In the genomic region with DNA sequence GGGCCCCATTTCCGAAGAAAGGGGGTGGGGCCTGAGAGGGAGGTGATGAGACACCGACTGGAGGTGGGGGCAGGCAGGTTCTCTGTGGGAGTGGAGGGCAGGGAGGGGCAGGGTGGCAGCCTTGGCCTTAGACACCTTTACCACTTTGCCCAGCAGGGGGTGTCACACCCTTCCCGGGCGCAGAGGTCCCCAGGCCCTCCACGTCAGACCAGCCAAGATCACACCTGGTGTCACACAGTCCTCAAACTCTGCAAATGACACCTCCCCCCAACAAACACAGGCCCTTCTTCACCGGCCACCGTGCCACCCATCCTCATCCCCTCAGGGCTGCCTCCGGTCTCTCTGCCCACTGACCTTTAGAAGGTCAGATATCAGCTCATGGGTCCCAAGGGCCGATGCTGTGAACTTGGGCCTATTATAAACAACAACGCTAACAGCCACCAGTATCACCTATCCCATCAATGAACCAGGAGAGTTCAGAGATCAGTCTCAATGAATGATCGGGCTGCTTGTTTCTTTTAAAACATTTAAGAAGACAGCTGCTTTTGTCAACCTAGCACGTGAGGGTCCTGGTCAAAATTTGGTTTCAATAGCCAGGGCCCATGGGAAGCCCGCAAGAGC, we compare ENCODE assay signal across 8 cellular contexts.
DNase-seq lines count a peak whose midpoint lies in the region; ATAC-seq and TF ChIP-seq lines count a peak whose summit lies in the region.

No MANE protein-coding gene starts in this region.

- no peak overlapping the region for H3K4me2 ChIP-seq in parathyroid adenoma (ENCODE audit: low read length)

- TF ChIP-seq CTCF in Calu3 (IDR thresholded peaks at IDR 0.05; ENCODE audit: unreplicated experiment) (peak; percentile 52), parathyroid adenoma (IDR thresholded peaks at IDR 0.05) (peak; percentile 15)

- CTCF ChIA-PET in Calu3 (lab: Charles Lee): interaction anchor here (0.9 to 1.7 kb wide), 3 partner anchors 96 to 164 kb away, joined by 3 to 8 read pairs (median 3); no protein-coding TSS in a partner anchor

- no peaks in the 10 kb centered on the region for H3K9me3 ChIP-seq in parathyroid adenoma (ENCODE audit: control insufficient read depth, low read length)

- in situ Hi-C loops in KBM-7 (cut with MboI; ENCODE audit: low pct_unique_long_range_greater_than_20kb, low sequenced_read_pairs): no loop called here

- DNase-seq in Calu3 (peak; percentile 80), KBM-7 (peak; percentile 57), posterior vena cava (ENCODE audit: low spot score) (no peak), NCI-H2171 (lab: John Stamatoyannopoulos, UW) (no peak), sciatic nerve (ENCODE audit: low spot score) (no peak)
- peak; percentile 51 for DNase-seq in activated CD4-positive, alpha-beta T cell treated with anti-CD3 and anti-CD28 coated beads for 1 hour
- peak; percentile 53 for DNase-seq in effector CD4-positive, alpha-beta T cell

- no peak for ATAC-seq in sciatic nerve

- H3K27me3 Mint-ChIP-seq in Calu3 (ENCODE audit: unreplicated experiment): no peaks in the 10 kb centered on the region

- peaks cover 24% of the 10 kb centered on the region for H3K36me3 Mint-ChIP-seq in Calu3 (ENCODE audit: insufficient read depth, unreplicated experiment)

- no peak overlapping the region for H3K4me3 ChIP-seq in parathyroid adenoma (ENCODE audit: low read depth, low read length)

- H3K27ac Mint-ChIP-seq in Calu3 (ENCODE audit: unreplicated experiment): no peak overlapping the region

- H3K79me2 ChIP-seq in parathyroid adenoma: no peaks in the 10 kb centered on the region

- H3K4me1 Mint-ChIP-seq in Calu3 (ENCODE audit: low read depth, unreplicated experiment): peaks cover 27% of the 10 kb centered on the region

- H3K9ac ChIP-seq in parathyroid adenoma: no peak overlapping the region

- no peaks in the 10 kb centered on the region for H3K27me3 ChIP-seq in parathyroid adenoma (ENCODE audit: control insufficient read depth, insufficient read depth, low read length)

- no peaks in the 10 kb centered on the region for H3K36me3 ChIP-seq in parathyroid adenoma (ENCODE audit: control insufficient read depth, insufficient read depth, low read length)

- H3K9me3 Mint-ChIP-seq in Calu3 (ENCODE audit: low read depth, unreplicated experiment): no peaks in the 10 kb centered on the region

- BruUV-seq in Calu3 (replicated peaks; lab: Mats Ljungman, UMichigan): no TSS peak

- H3K4me3 Mint-ChIP-seq in Calu3 (ENCODE audit: low read depth, unreplicated experiment): peak overlapping the region; percentile 67

- intact Hi-C loops in Calu3 (cut with micrococcal nuclease; ENCODE audit: unreplicated experiment): loop anchor here (2.0 to 5.0 kb wide), 2 partner anchors 96 to 175 kb away; no protein-coding TSS in a partner anchor
- intact Hi-C loops in posterior vena cava (cut with DNase I): loop anchor here in 1 of 2 donors (10.0 kb wide), 1 partner anchor 178 kb away; no protein-coding TSS in a partner anchor
- intact Hi-C loops in sciatic nerve (cut with DNase I): no loop called here

- H2AFZ ChIP-seq in parathyroid adenoma: no peak overlapping the region

- no peaks in the 10 kb centered on the region for H3K4me1 ChIP-seq in parathyroid adenoma

- no peak overlapping the region for H3K27ac ChIP-seq in parathyroid adenoma

Comparison
In these comparisons a context has a peak if more than half of its experiments do, and no peak if none do; other contexts are left out.
1. DNase-seq: peak in Calu3 (single experiment), KBM-7 (single experiment), activated CD4-positive, alpha-beta T cell treated with anti-CD3 and anti-CD28 coated beads for 1 hour (single experiment) and effector CD4-positive, alpha-beta T cell (single experiment); none in posterior vena cava (single experiment), NCI-H2171 (single experiment) and sciatic nerve (single experiment).